Comparison of ENCODE assay signal across 8 cellular contexts in genomic region chr3:58432905-58433304, GRCh38. TPM values are rescaled to one million over a fixed set of nuclear protein-coding genes. Genes with fewer than 3 reads are reported as not detected.
A peak's percentile ranks its signal among the peaks of the same experiment; 100 is the strongest.
DNase-seq lines count a peak whose midpoint lies in the region; ATAC-seq and TF ChIP-seq lines count a peak whose summit lies in the region.

No MANE protein-coding gene starts in this region.

- no peak for TF ChIP-seq CTCF in astrocyte of the cerebellum (IDR thresholded peaks at IDR 0.05; ENCODE audit: low read depth, low read length, missing control alignments)
- no peak for TF ChIP-seq CTCF in lower leg skin (IDR thresholded peaks at IDR 0.05)
- no peak for TF ChIP-seq CTCF in tibial nerve (IDR thresholded peaks at IDR 0.05)

- peak overlapping the region; percentile 88 to 98 (median 92) for H3K27ac ChIP-seq in tibial nerve

- H3K4me3 ChIP-seq in astrocyte of the cerebellum (ENCODE audit: low read depth, low read length), result peak overlapping the region; percentile 88
- peak overlapping the region; percentile 48 for H3K4me3 ChIP-seq in lower leg skin (ENCODE audit: low read depth, poor library complexity, severe bottlenecking)
- H3K4me3 ChIP-seq in tibial nerve, result peak overlapping the region; percentile 53 to 90 (median 68)

- TF ChIP-seq EP300 in tibial nerve (IDR thresholded peaks at IDR 0.05), result no peak

- H3K27me3 ChIP-seq in tibial nerve, result no peaks in the 10 kb centered on the region

- no peak for ATAC-seq in activated T-cell treated with anti-CD3 and anti-CD28 coated beads, Interleukin-2, amount 50 U/mL, for 4 hours
- ATAC-seq in GM19452 (IDR thresholded peaks at IDR 0.05; ENCODE audit: unreplicated experiment), result no peak

- peak overlapping the region; percentile 92 for H3K4me3 Mint-ChIP-seq in activated T-cell treated with anti-CD3 and anti-CD28 coated beads, Interleukin-2, amount 50 U/mL, for 4 hours

- no peaks in the 10 kb centered on the region for H3K9me3 Mint-ChIP-seq in activated T-cell treated with anti-CD3 and anti-CD28 coated beads, Interleukin-2, amount 50 U/mL, for 4 hours

- WGBS in lower leg skin, 2 donors, result 47 to 55% methylated on average over 6 of the region's 6 CpGs
- WGBS in tibial nerve, 2 donors, result 52 to 66% methylated on average over 6 of the region's 6 CpGs

- intact Hi-C loops in lower leg skin (cut with DNase I; ENCODE audit: low total_unique reads), result no loop called here

- no peaks in the 10 kb centered on the region for H3K9me3 ChIP-seq in tibial nerve

- in situ Hi-C loops in astrocyte of the cerebellum (cut with HindIII; ENCODE audit: low sequenced_read_pairs), result no loop called here

- no peaks in the 10 kb centered on the region for H3K27me3 Mint-ChIP-seq in activated T-cell treated with anti-CD3 and anti-CD28 coated beads, Interleukin-2, amount 50 U/mL, for 4 hours (ENCODE audit: low read depth)

- H3K4me1 ChIP-seq in tibial nerve, result peaks cover 0 to 42% (median 25%) of the 10 kb centered on the region in 4 donors

- TF ChIP-seq POLR2A in lower leg skin (IDR thresholded peaks at IDR 0.05) (no peak), tibial nerve (IDR thresholded peaks at IDR 0.05) (no peak)

- H3K4me1 Mint-ChIP-seq in activated T-cell treated with anti-CD3 and anti-CD28 coated beads, Interleukin-2, amount 50 U/mL, for 4 hours (ENCODE audit: low read depth), result peaks cover 17% of the 10 kb centered on the region

- DNase-seq in activated T-cell treated with anti-CD3 and anti-CD28 coated beads, Interleukin-2, amount 50 U/mL, for 4 hours, result no peak
- no peak for DNase-seq in activated T-cell treated with anti-CD3 and anti-CD28 coated beads, Interleukin-2, amount 50 U/mL, for 48 hours
- DNase-seq in astrocyte of the cerebellum (ENCODE audit: low read depth) (no peak), lower leg skin (ENCODE audit: low spot score in 2 of 2) (no peak), tibial nerve (ENCODE audit: low spot score in 2 of 2) (no peak), iPS-NIHi11 (ENCODE audit: low spot score) (no peak), A172 (ENCODE audit: low spot score) (no peak)

- peaks cover 24% of the 10 kb centered on the region for H3K36me3 Mint-ChIP-seq in activated T-cell treated with anti-CD3 and anti-CD28 coated beads, Interleukin-2, amount 50 U/mL, for 4 hours (ENCODE audit: insufficient read depth)

- peaks cover under 1 to 41% (median 6%) of the 10 kb centered on the region in 3 donors for H3K36me3 ChIP-seq in tibial nerve

RNA-seq across cellular contexts. Expression of gene PDHB, which starts 0.7 kb away (rescaled TPM):
- 10 to 100 TPM; 54.8 to 62.3 (median 55.6) TPM for total RNA-seq in activated T-cell treated with anti-CD3 and anti-CD28 coated beads, Interleukin-2, amount 50 U/mL, for 4 hours
- 100 to 1,000 TPM in 2 of 4 donors, 10 to 100 TPM in 2; 36.9 to 112 (median 77.8) TPM for total RNA-seq in lower leg skin
- total RNA-seq in tibial nerve, result 10 to 100 TPM; 49.8 to 66.7 (median 55.6) TPM
- total RNA-seq in A172 (2014; rRNA removed; shearing (Covaris generic)), result 141 and 170 TPM in 2 replicates

RNA-seq across cellular contexts. Expression of gene KCTD6, which starts 59.0 kb away (rescaled TPM):
- 1 to 10 TPM; 7.8 to 9.6 (median 8.3) TPM for total RNA-seq in activated T-cell treated with anti-CD3 and anti-CD28 coated beads, Interleukin-2, amount 50 U/mL, for 4 hours
- total RNA-seq in lower leg skin (10 to 100 TPM in 3 of 4 donors, 1 to 10 TPM in 1; 9.4 to 14.8 (median 11.6) TPM), tibial nerve (10 to 100 TPM; 16.1 to 19.4 (median 17.8) TPM)
- total RNA-seq in A172 (2014; rRNA removed; shearing (Covaris generic)), result 6.4 and 9.1 TPM in 2 replicates
